ENCODE assay signal across 16 cellular contexts in the genomic region with DNA sequence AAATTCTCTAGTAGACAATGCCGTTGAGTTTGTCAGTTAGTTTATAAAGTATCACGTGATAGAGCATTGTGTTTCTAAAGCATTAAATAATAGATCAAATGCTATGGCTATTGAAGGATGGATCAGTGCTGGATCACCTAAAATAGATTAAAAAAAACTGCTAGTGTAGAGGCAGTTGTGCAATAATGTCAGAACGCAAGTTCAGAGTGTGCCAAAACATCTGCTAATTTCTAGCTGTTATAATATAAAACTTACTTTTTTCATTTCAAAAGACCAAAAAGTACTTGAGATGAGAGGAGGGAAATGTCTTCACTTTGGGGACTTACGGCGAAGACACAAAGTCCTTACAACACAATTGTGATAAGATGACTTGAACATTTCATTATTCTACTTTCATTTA.
DNase-seq lines count a peak whose midpoint lies in the region; ATAC-seq and TF ChIP-seq lines count a peak whose summit lies in the region.
"Had no signal": no experiment of that assay in that cellular context is flagged by ENCODE, and none has a peak within 500 bp of the region (broad histone marks: within the 10 kb centered on the region; RNA-seq: fewer than 3 reads in every experiment).

No MANE protein-coding gene starts in this region.

- H3K18ac ChIP-seq in mesenchymal stem cell (ENCODE audit: low read depth in 1 of 2, low read length in 2 of 2): no peak overlapping the region

- H4K91ac ChIP-seq in mesenchymal stem cell (ENCODE audit: low read length): no peak overlapping the region

- no peak overlapping the region for H3K4me3 Mint-ChIP-seq in activated naive CD4-positive, alpha-beta T cell treated with anti-CD3 and anti-CD28 coated beads, Interleukin-2, amount 10 ng/mL, durations not matched to agents 7 days and 5 days
- H3K4me3 Mint-ChIP-seq: natural killer cell had no signal

- no peak overlapping the region for H2AK5ac ChIP-seq in mesenchymal stem cell (ENCODE audit: low read length, severe bottlenecking)

- no peaks in the 10 kb centered on the region for H3K36me3 Mint-ChIP-seq in activated naive CD4-positive, alpha-beta T cell treated with anti-CD3 and anti-CD28 coated beads, Interleukin-2, amount 10 ng/mL, durations not matched to agents 7 days and 5 days
- H3K36me3 Mint-ChIP-seq: natural killer cell had no signal

- ATAC-seq in Right ventricle myocardium superior (ENCODE audit: poor library complexity): peak; percentile 40
- ATAC-seq in HG02763 (IDR thresholded peaks at IDR 0.05; ENCODE audit: unreplicated experiment): no peak
- no peak for ATAC-seq in body of pancreas
- ATAC-seq: natural killer cell had no signal

- H3K36me3 ChIP-seq in right atrium auricular region: no peaks in the 10 kb centered on the region
- no peaks in the 10 kb centered on the region for H3K36me3 ChIP-seq in esophagus squamous epithelium
- H3K36me3 ChIP-seq in mesenchymal stem cell (ENCODE audit: control insufficient read depth in 1 of 2, insufficient read depth in 2 of 2, low read depth in 1 of 2, low read length in 2 of 2): no peaks in the 10 kb centered on the region
- no peaks in the 10 kb centered on the region for H3K36me3 ChIP-seq in uterus
- H3K36me3 ChIP-seq in body of pancreas (replicated peaks in 1 of 2; ENCODE audit: insufficient read depth in 1 of 2, low read depth in 2 of 2): no peaks in the 10 kb centered on the region

- H3K9me3 ChIP-seq in right atrium auricular region (no peaks in the 10 kb centered on the region), esophagus squamous epithelium (no peaks in the 10 kb centered on the region), mesenchymal stem cell (ENCODE audit: control insufficient read depth, low read length) (peaks cover 9% of the 10 kb centered on the region), uterus (no peaks in the 10 kb centered on the region), body of pancreas (no peaks in the 10 kb centered on the region)
- H3K9me3 ChIP-seq: testis had no signal

- H3K27ac ChIP-seq in right atrium auricular region (peak overlapping the region in 1 of 2 donors; percentile 88), esophagus squamous epithelium (peak overlapping the region in 3 of 4 donors; percentile 20 to 85 (median 84)), mesenchymal stem cell (ENCODE audit: low read length, poor library complexity, severe bottlenecking) (no peak overlapping the region), uterus (peak overlapping the region; percentile 64 to 85), body of pancreas (no peak overlapping the region)
- H3K27ac ChIP-seq: C4-2B had no signal

- H2BK15ac ChIP-seq in mesenchymal stem cell (ENCODE audit: low read depth, poor library complexity, severe bottlenecking): no peak overlapping the region

- DNase-seq in Right ventricle myocardium superior (no peak), right atrium auricular region (ENCODE audit: low spot score) (no peak), esophagus squamous epithelium (lab: John Stamatoyannopoulos, UW) (no peak), mesenchymal stem cell (peak; percentile 7), uterus (no peak), body of pancreas (no peak)
- DNase-seq in activated naive CD4-positive, alpha-beta T cell treated with anti-CD3 and anti-CD28 coated beads, Interleukin-2, amount 10 ng/mL, durations not matched to agents 7 days and 5 days: no peak
- DNase-seq: activated gamma-delta T cell treated with Interleukin-2 at 50 U/mL for 16 hours, DMS 273 treated with DMSO at 0.1 percent for 48 hours, GDM1, glutamatergic neuron, natural killer cell, SW 1271, testis had no signal

- no peak overlapping the region for H2BK12ac ChIP-seq in mesenchymal stem cell (ENCODE audit: low read length in 2 of 2)

- no peak overlapping the region for H3K4me2 ChIP-seq in mesenchymal stem cell (ENCODE audit: low read length, poor library complexity, severe bottlenecking)

- 50 to 51% methylated on average over 5 of the region's 5 CpGs for WGBS in esophagus squamous epithelium, 2 donors
- WGBS in mesenchymal stem cell: 97% methylated on average over 4 of the region's 5 CpGs
- WGBS in body of pancreas, 2 donors: 67 to 68% methylated on average over 5 of the region's 5 CpGs

- no peaks in the 10 kb centered on the region for H3K27me3 Mint-ChIP-seq in activated naive CD4-positive, alpha-beta T cell treated with anti-CD3 and anti-CD28 coated beads, Interleukin-2, amount 10 ng/mL, durations not matched to agents 7 days and 5 days

- CTCF ChIA-PET in activated naive CD4-positive, alpha-beta T cell treated with anti-CD3 and anti-CD28 coated beads, Interleukin-2, amount 10 ng/mL, durations not matched to agents 7 days and 5 days (lab: Charles Lee): no interaction called here

- H3K4ac ChIP-seq in mesenchymal stem cell (ENCODE audit: low read depth in 1 of 2, low read length in 2 of 2): no peak overlapping the region

- peak overlapping the region; percentile 53 for H3K9ac ChIP-seq in mesenchymal stem cell (ENCODE audit: low read length)

- intact Hi-C loops in Right ventricle myocardium superior (cut with DNase I): loop anchor here (10.0 kb wide), 1 partner anchor 151 kb away; a partner anchor contains a TSS
- intact Hi-C loops in esophagus squamous epithelium (cut with DNase I): no loop called here
- intact Hi-C loops in uterus (cut with DNase I; ENCODE audit: low total_unique reads): no loop called here
- intact Hi-C loops in body of pancreas (cut with DNase I): no loop called here

- H3K27me3 ChIP-seq in right atrium auricular region (no peaks in the 10 kb centered on the region), esophagus squamous epithelium (no peaks in the 10 kb centered on the region), mesenchymal stem cell (ENCODE audit: control insufficient read depth in 1 of 2, insufficient read depth in 1 of 2, low read length in 2 of 2) (no peaks in the 10 kb centered on the region), uterus (no peaks in the 10 kb centered on the region), body of pancreas (no peaks in the 10 kb centered on the region)
- H3K27me3 ChIP-seq: testis had no signal

- no peaks in the 10 kb centered on the region for H3K4me1 Mint-ChIP-seq in activated naive CD4-positive, alpha-beta T cell treated with anti-CD3 and anti-CD28 coated beads, Interleukin-2, amount 10 ng/mL, durations not matched to agents 7 days and 5 days
- H3K4me1 Mint-ChIP-seq: natural killer cell had no signal

- H3K14ac ChIP-seq in mesenchymal stem cell (ENCODE audit: low read length in 2 of 2): no peak overlapping the region

- no peak overlapping the region for H3K27ac Mint-ChIP-seq in activated naive CD4-positive, alpha-beta T cell treated with anti-CD3 and anti-CD28 coated beads, Interleukin-2, amount 10 ng/mL, durations not matched to agents 7 days and 5 days
- H3K27ac Mint-ChIP-seq: natural killer cell had no signal

- no peaks in the 10 kb centered on the region for H3K9me3 Mint-ChIP-seq in activated naive CD4-positive, alpha-beta T cell treated with anti-CD3 and anti-CD28 coated beads, Interleukin-2, amount 10 ng/mL, durations not matched to agents 7 days and 5 days

- no peak overlapping the region for H2BK5ac ChIP-seq in mesenchymal stem cell (ENCODE audit: low read depth, low read length, poor library complexity, severe bottlenecking)

- no peak for TF ChIP-seq CTCF in right atrium auricular region (IDR thresholded peaks at IDR 0.05)
- TF ChIP-seq CTCF in esophagus squamous epithelium (IDR thresholded peaks at IDR 0.05): no peak
- no peak for TF ChIP-seq CTCF in uterus (IDR thresholded peaks at IDR 0.05)
- TF ChIP-seq CTCF in body of pancreas (IDR thresholded peaks at IDR 0.05): no peak

- H3K4me1 ChIP-seq in right atrium auricular region: peaks cover 0 to 32% of the 10 kb centered on the region in 2 donors
- peaks cover 19 to 45% (median 26%) of the 10 kb centered on the region in 3 donors for H3K4me1 ChIP-seq in esophagus squamous epithelium
- no peaks in the 10 kb centered on the region for H3K4me1 ChIP-seq in mesenchymal stem cell (ENCODE audit: control insufficient read depth, insufficient read depth, low read depth, low read length)
- H3K4me1 ChIP-seq in uterus: no peaks in the 10 kb centered on the region
- H3K4me1 ChIP-seq in body of pancreas: peaks cover 5% of the 10 kb centered on the region
- H3K4me1 ChIP-seq: testis had no signal

- TF ChIP-seq POLR2A in esophagus squamous epithelium (IDR thresholded peaks at IDR 0.05): no peak
- TF ChIP-seq POLR2A in uterus (IDR thresholded peaks at IDR 0.05): no peak
- no peak for TF ChIP-seq POLR2A in body of pancreas (IDR thresholded peaks at IDR 0.05)

- no peaks in the 10 kb centered on the region for H3K79me1 ChIP-seq in mesenchymal stem cell (replicated peaks; ENCODE audit: low read length, poor library complexity, severe bottlenecking)

- no peak overlapping the region for H2AFZ ChIP-seq in mesenchymal stem cell (ENCODE audit: low read depth, low read length)

- H3K23ac ChIP-seq in mesenchymal stem cell (ENCODE audit: low read length in 2 of 2): no peak overlapping the region

- H3K4me3 ChIP-seq in right atrium auricular region: no peak overlapping the region
- no peak overlapping the region for H3K4me3 ChIP-seq in esophagus squamous epithelium
- peak overlapping the region in 1 of 2 experiments; percentile 42 for H3K4me3 ChIP-seq in mesenchymal stem cell (ENCODE audit: insufficient read depth in 1 of 2, low read depth in 1 of 2, low read length in 2 of 2)
- no peak overlapping the region for H3K4me3 ChIP-seq in uterus
- H3K4me3 ChIP-seq in body of pancreas: no peak overlapping the region
- H3K4me3 ChIP-seq: testis had no signal

- no peak overlapping the region for H4K8ac ChIP-seq in mesenchymal stem cell (ENCODE audit: low read length)

- H2BK120ac ChIP-seq in mesenchymal stem cell (ENCODE audit: low read depth, low read length): no peak overlapping the region

Comparison
In these comparisons a context has a peak if more than half of its experiments do, and no peak if none do; other contexts are left out.
1. H3K27ac ChIP-seq: peak in esophagus squamous epithelium (3 of 4) and uterus (2 of 2); none in mesenchymal stem cell (single experiment) and body of pancreas (0 of 4).